8 cellular contexts compared by ENCODE assay signal in genomic region chr3:108090701-108091497, GRCh38. TPM values are rescaled to one million over a fixed set of nuclear protein-coding genes. Genes with fewer than 3 reads are reported as not detected.
A peak's percentile ranks its signal among the peaks of the same experiment; 100 is the strongest.
DNase-seq lines count a peak whose midpoint lies in the region; ATAC-seq and TF ChIP-seq lines count a peak whose summit lies in the region.

Gene CD47 (minus strand): TSS chr3:108091031. CDS start chr3:108090908, 123 bp downstream.

- POLR2A ChIA-PET in GM10248 (lab: Yijun Ruan, JAX) = no interaction called here

- no peaks in the 10 kb centered on the region for H3K27me3 Mint-ChIP-seq in activated naive CD8-positive, alpha-beta T cell treated with anti-CD3 and anti-CD28 coated beads for 36 hours
- H3K27me3 Mint-ChIP-seq in glutamatergic neuron (ENCODE audit: unreplicated experiment) (peaks cover 15% of the 10 kb centered on the region), osteocyte (ENCODE audit: unreplicated experiment) (no peaks in the 10 kb centered on the region)

- peak within 1 kb of the TSS; percentile 96 for H3K4me2 ChIP-seq in SU-DHL-6 (ENCODE audit: low read depth, low read length, poor library complexity, severe bottlenecking)

- intact Hi-C loops in testis (cut with DNase I; ENCODE audit: low total_unique reads) = no loop called here

- no peak for TF ChIP-seq CTCF in GM10248 (IDR thresholded peaks at IDR 0.05; ENCODE audit: control extremely low read depth, extremely low read depth, low read depth, missing control alignments)
- no peak for TF ChIP-seq CTCF in SU-DHL-6 (IDR thresholded peaks at IDR 0.05; ENCODE audit: insufficient read depth, low read length, poor library complexity, severe bottlenecking)
- no peak for TF ChIP-seq CTCF in glutamatergic neuron (IDR thresholded peaks at IDR 0.05; ENCODE audit: partially characterized antibody, unreplicated experiment)
- TF ChIP-seq CTCF in osteocyte (IDR thresholded peaks at IDR 0.05) = no peak
- no peak for TF ChIP-seq CTCF in testis (IDR thresholded peaks at IDR 0.05)

- peak within 1 kb of the TSS; percentile 100 for H3K4me3 ChIP-seq in SU-DHL-6 (ENCODE audit: insufficient read depth, low read length, poor library complexity, severe bottlenecking)
- peak within 1 kb of the TSS; percentile 76 to 91 for H3K4me3 ChIP-seq in testis

- CTCF ChIA-PET in GM10248 (lab: Yijun Ruan, JAX) = interaction anchor here (0.7 to 1.2 kb wide), 3 partner anchors 10 to 431 kb away, joined by 3 read pairs; no protein-coding TSS in a partner anchor

- peaks cover 48% of the 10 kb centered on the region for H3K79me2 ChIP-seq in SU-DHL-6 (ENCODE audit: insufficient read depth, low read length)

- H3K9me3 ChIP-seq in SU-DHL-6 (ENCODE audit: insufficient read depth, low read length) (no peaks in the 10 kb centered on the region), testis (no peaks in the 10 kb centered on the region)

- peak; percentile 96 for DNase-seq in GM10248 (ENCODE audit: extremely low spot score)
- DNase-seq in NCI-H1105 (lab: John Stamatoyannopoulos, UW) = peak; percentile 77
- DNase-seq in activated naive CD8-positive, alpha-beta T cell treated with anti-CD3 and anti-CD28 coated beads for 36 hours = peak; percentile 95
- peak; percentile 97 for DNase-seq in glutamatergic neuron
- peak; percentile 98 for DNase-seq in osteocyte (ENCODE audit: extremely low spot score, unreplicated experiment)
- DNase-seq in testis = peak; percentile 95

- H2AFZ ChIP-seq in SU-DHL-6 (ENCODE audit: low read depth, low read length, severe bottlenecking) = peak within 1 kb of the TSS; percentile 91

- peak; percentile 59 for ATAC-seq in HG02610 (IDR thresholded peaks at IDR 0.05; ENCODE audit: unreplicated experiment)

- peak within 1 kb of the TSS; percentile 99 for H3K27ac Mint-ChIP-seq in activated naive CD8-positive, alpha-beta T cell treated with anti-CD3 and anti-CD28 coated beads for 36 hours
- H3K27ac Mint-ChIP-seq in glutamatergic neuron (ENCODE audit: unreplicated experiment) = peak within 1 kb of the TSS; percentile 90
- peak within 1 kb of the TSS; percentile 84 for H3K27ac Mint-ChIP-seq in osteocyte (ENCODE audit: unreplicated experiment)

- H3K36me3 ChIP-seq in SU-DHL-6 (ENCODE audit: low read length) = peaks cover 5% of the 10 kb centered on the region; the same call in 1 of the 2 replicates
- no peaks in the 10 kb centered on the region for H3K36me3 ChIP-seq in testis (ENCODE audit: low read depth, missing control alignments)

- no peaks in the 10 kb centered on the region for H3K9me2 ChIP-seq in SU-DHL-6 (replicated peaks; ENCODE audit: insufficient read depth, low read length)

- peak within 1 kb of the TSS; percentile 97 for H3K4me3 Mint-ChIP-seq in activated naive CD8-positive, alpha-beta T cell treated with anti-CD3 and anti-CD28 coated beads for 36 hours
- peak within 1 kb of the TSS; percentile 91 for H3K4me3 Mint-ChIP-seq in glutamatergic neuron (ENCODE audit: unreplicated experiment)
- H3K4me3 Mint-ChIP-seq in osteocyte (ENCODE audit: unreplicated experiment) = peak within 1 kb of the TSS; percentile 95

- TF ChIP-seq POLR2A in testis (IDR thresholded peaks at IDR 0.05) = no peak

- WGBS in testis, 2 donors = 1% methylated on average over 24 to 98 of the region's 106 CpGs

- peaks cover 8% of the 10 kb centered on the region for H3K4me1 ChIP-seq in testis

- H3K36me3 Mint-ChIP-seq in activated naive CD8-positive, alpha-beta T cell treated with anti-CD3 and anti-CD28 coated beads for 36 hours = peaks cover 22% of the 10 kb centered on the region
- H3K36me3 Mint-ChIP-seq in glutamatergic neuron (ENCODE audit: unreplicated experiment) = peaks cover 3% of the 10 kb centered on the region
- H3K36me3 Mint-ChIP-seq in osteocyte (ENCODE audit: unreplicated experiment) = no peaks in the 10 kb centered on the region

- peak within 1 kb of the TSS; percentile 81 for H3K27ac ChIP-seq in SU-DHL-6 (ENCODE audit: low read depth, low read length)
- H3K27ac ChIP-seq in testis = peak within 1 kb of the TSS; percentile 71 to 90

- peaks cover 33% of the 10 kb centered on the region for H3K4me1 Mint-ChIP-seq in activated naive CD8-positive, alpha-beta T cell treated with anti-CD3 and anti-CD28 coated beads for 36 hours
- H3K4me1 Mint-ChIP-seq in glutamatergic neuron (ENCODE audit: low read depth, unreplicated experiment) (peaks cover 19% of the 10 kb centered on the region), osteocyte (ENCODE audit: unreplicated experiment) (peaks cover 15% of the 10 kb centered on the region)

- peaks cover 5% of the 10 kb centered on the region; the same call in 1 of the 2 replicates for H4K20me1 ChIP-seq in SU-DHL-6 (ENCODE audit: low read depth, low read length)

- H3K9ac ChIP-seq in SU-DHL-6 (ENCODE audit: low read length) = peak within 1 kb of the TSS; percentile 99

- H3K9me3 Mint-ChIP-seq in activated naive CD8-positive, alpha-beta T cell treated with anti-CD3 and anti-CD28 coated beads for 36 hours = peaks cover 3% of the 10 kb centered on the region
- H3K9me3 Mint-ChIP-seq in glutamatergic neuron (ENCODE audit: unreplicated experiment) (peaks cover 16% of the 10 kb centered on the region), osteocyte (ENCODE audit: unreplicated experiment) (no peaks in the 10 kb centered on the region)

- 0 out of 2 replicates have a peak, but pooled peaks cover 9% of the 10 kb centered on the region for H3F3A ChIP-seq in SU-DHL-6 (ENCODE audit: insufficient read depth)

- H3K27me3 ChIP-seq in SU-DHL-6 (ENCODE audit: low read length) (no peaks in the 10 kb centered on the region), testis (no peaks in the 10 kb centered on the region)

RNA-seq across cellular contexts. Expression of gene CD47, which starts in this region (rescaled TPM):
- 10 to 100 TPM; 84.7 to 85.2 TPM for total RNA-seq in activated naive CD8-positive, alpha-beta T cell treated with anti-CD3 and anti-CD28 coated beads for 36 hours
- total RNA-seq in glutamatergic neuron (ENCODE audit: unreplicated experiment) (507 TPM), osteocyte (44.8 and 51.2 TPM in 2 replicates), testis (10 to 100 TPM; 43.5 to 49.9 TPM)
- polyA plus RNA-seq in testis (ENCODE audit: insufficient read depth, low read depth, low replicate concordance) = 129 TPM

Comparison
In these comparisons a context has a peak if more than half of its experiments do, and no peak if none do; other contexts are left out.
1. Peak in every context shown above with its lines: DNase-seq, ATAC-seq, H3K4me3 ChIP-seq and H3K27ac ChIP-seq.